In genomic region chr4:24514808-24515207, GRCh38 we compare ENCODE assay signal across 15 cellular contexts.
DNase-seq lines count a peak whose midpoint lies in the region; ATAC-seq and TF ChIP-seq lines count a peak whose summit lies in the region.
"Had no signal": no experiment of that assay in that cellular context is flagged by ENCODE, and none has a peak within 500 bp of the region (broad histone marks: within the 10 kb centered on the region; RNA-seq: fewer than 3 reads in every experiment).

No MANE protein-coding gene starts in this region.

- H3K9me3 ChIP-seq in BE2C, result no peaks in the 10 kb centered on the region
- H3K9me3 ChIP-seq in RWPE2 (ENCODE audit: severe bottlenecking), result no peaks in the 10 kb centered on the region
- H3K9me3 ChIP-seq: ascending aorta had no signal

- no peak overlapping the region for H3K27ac ChIP-seq in RWPE2 (ENCODE audit: poor library complexity, severe bottlenecking)
- H3K27ac ChIP-seq: ascending aorta, hepatocyte had no signal

- H3K4me1 ChIP-seq in BE2C (no peaks in the 10 kb centered on the region), RWPE2 (ENCODE audit: insufficient read depth, poor library complexity, severe bottlenecking) (no peaks in the 10 kb centered on the region)
- H3K4me1 ChIP-seq: ascending aorta had no signal

- ATAC-seq in RWPE2 (ENCODE audit: low read depth), result peak; percentile 7; the same call in 1 of the 3 replicates
- ATAC-seq: CD8-positive, alpha-beta T cell; stimulated activated naive CD8-positive, alpha-beta T cell treated with anti-CD3 and anti-CD28 coated beads, Interleukin-15, Interleukin-2, amounts not matched to agents 100 U/mL and 50 U/mL, for 24 hours had no signal

- H3K36me3 ChIP-seq in BE2C (peaks cover 40% of the 10 kb centered on the region), RWPE2 (ENCODE audit: low read depth) (peaks cover 29% of the 10 kb centered on the region)

- H3K4me3 ChIP-seq in BE2C (ENCODE audit: low read depth, low read length) (no peak overlapping the region), RWPE2 (ENCODE audit: severe bottlenecking) (no peak overlapping the region)
- H3K4me3 ChIP-seq: ascending aorta, hepatocyte had no signal

- no peak for DNase-seq in BE2C
- DNase-seq in GM13977 (ENCODE audit: low spot score), result no peak
- no peak for DNase-seq in RWPE2 (ENCODE audit: low spot score)
- peak; percentile 7 for DNase-seq in germinal center (ENCODE audit: low spot score)
- DNase-seq in COLO668 (lab: John Stamatoyannopoulos, UW; ENCODE audit: unreplicated experiment), result no peak
- DNase-seq in HK-2 (ENCODE audit: unreplicated experiment), result no peak
- DNase-seq in ureter (ENCODE audit: low spot score), result no peak
- no peak for DNase-seq in EL
- DNase-seq: CD8-positive, alpha-beta T cell; NCI-H510A; SIG-M5; stimulated activated CD4-positive, alpha-beta T cell treated with anti-CD3 and anti-CD28 coated beads, Interleukin-4, amount 100 ng/mL, for 24 hours; stimulated activated naive CD8-positive, alpha-beta T cell treated with anti-CD3 and anti-CD28 coated beads, Interleukin-15, Interleukin-2, amounts not matched to agents 100 U/mL and 50 U/mL, for 24 hours had no signal

- H3K27me3 ChIP-seq in BE2C (no peaks in the 10 kb centered on the region), RWPE2 (ENCODE audit: insufficient read depth, poor library complexity, severe bottlenecking) (no peaks in the 10 kb centered on the region)
- H3K27me3 ChIP-seq: ascending aorta, hepatocyte had no signal

- TF ChIP-seq CTCF in BE2C (IDR thresholded peaks at IDR 0.05; ENCODE audit: low read depth, low read length), result peak; percentile 32
- peak; percentile 22 for TF ChIP-seq CTCF in GM13977 (IDR thresholded peaks at IDR 0.05; ENCODE audit: extremely low read depth, insufficient read depth, missing control alignments)
- peak; percentile 33 for TF ChIP-seq CTCF in RWPE2 (IDR thresholded peaks at IDR 0.05; ENCODE audit: poor library complexity, severe bottlenecking)

- in situ Hi-C loops in GM13977 (cut with MboI; ENCODE audit: low pct_unique_long_range_greater_than_20kb, low sequenced_read_pairs, unreplicated experiment), result loop anchor here (25.0 kb wide), 1 partner anchor 97 kb away; no protein-coding TSS in a partner anchor
